In the genomic region with DNA sequence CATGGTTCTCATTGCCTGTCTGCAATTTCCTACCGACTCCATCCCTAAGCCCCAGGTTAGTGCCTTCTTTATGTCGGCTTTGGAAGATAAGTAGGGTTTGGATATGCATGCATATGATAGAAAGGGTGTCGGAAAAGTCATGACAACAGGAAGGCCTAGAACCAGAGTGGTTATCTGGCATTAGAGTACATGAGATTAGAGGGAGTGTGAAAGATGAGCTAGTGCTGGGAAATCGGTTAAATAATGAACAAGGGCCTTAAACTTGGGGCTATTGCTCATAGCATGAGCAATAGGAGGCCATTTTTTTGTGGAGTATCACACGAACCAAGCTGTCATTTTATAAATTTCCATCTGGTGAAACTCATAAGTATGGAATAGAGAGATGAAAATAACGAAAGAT, we compare ENCODE assay signal across 8 cellular contexts.
"Had no signal": no experiment of that assay in that cellular context is flagged by ENCODE, and none has a peak within 500 bp of the region (broad histone marks: within the 10 kb centered on the region; RNA-seq: fewer than 3 reads in every experiment).

No MANE protein-coding gene starts in this region.

- H2AFZ ChIP-seq: GM23248 had no signal

- H3K36me3 ChIP-seq: HAP-1 had no signal

- H3K4me3 ChIP-seq: GM23248, HAP-1 had no signal

- DNase-seq: GM23248, GOT3, H7, HFFc6 had no signal

- H3K27ac ChIP-seq: GM23248, HL-60 had no signal

- H3K9ac ChIP-seq: GM23248 had no signal

- H3K4me1 ChIP-seq: HAP-1 had no signal

- ATAC-seq: HCT116, HepG2 had no signal

- H3K9me3 ChIP-seq: HAP-1 had no signal
